In genomic region chr4:121951570-121952110, GRCh38 we compare ENCODE assay signal across 8 cellular contexts. TPM values are rescaled to one million over a fixed set of nuclear protein-coding genes. Genes with fewer than 3 reads are reported as not detected.
A peak's percentile ranks its signal among the peaks of the same experiment; 100 is the strongest.
DNase-seq lines count a peak whose midpoint lies in the region; ATAC-seq and TF ChIP-seq lines count a peak whose summit lies in the region.

TRPC3 (minus strand) TSS chr4:121952060; CDS start chr4:121951680, 380 bp downstream.

- peak within 1 kb of the TSS; percentile 2 to 70 for H3K27ac ChIP-seq in uterus

- H3K4me3 ChIP-seq in uterus = peak within 1 kb of the TSS; percentile 37 to 58

- H3K36me3 ChIP-seq in uterus = no peaks in the 10 kb centered on the region

- peaks cover 2% of the 10 kb centered on the region for H3K36me3 Mint-ChIP-seq in activated T-cell treated with anti-CD3 and anti-CD28 coated beads, Interleukin-2, amount 50 U/mL, for 24 hours (ENCODE audit: low read depth)
- no peaks in the 10 kb centered on the region for H3K36me3 Mint-ChIP-seq in neural crest cell (ENCODE audit: low read depth)

- H3K9me3 ChIP-seq in uterus = no peaks in the 10 kb centered on the region

- intact Hi-C loops in uterus (cut with DNase I; ENCODE audit: low total_unique reads) = no loop called here

- peaks cover 49% of the 10 kb centered on the region for H3K27me3 Mint-ChIP-seq in activated T-cell treated with anti-CD3 and anti-CD28 coated beads, Interleukin-2, amount 50 U/mL, for 24 hours
- peaks cover 72% of the 10 kb centered on the region for H3K27me3 Mint-ChIP-seq in neural crest cell (ENCODE audit: low read depth)

- TF ChIP-seq CTCF in neural crest cell (conservative IDR thresholded peaks at IDR 0.05) = no peak
- TF ChIP-seq CTCF in uterus (IDR thresholded peaks at IDR 0.05) = no peak

- peak within 1 kb of the TSS; percentile 83 for H3K4me3 Mint-ChIP-seq in activated T-cell treated with anti-CD3 and anti-CD28 coated beads, Interleukin-2, amount 50 U/mL, for 24 hours
- H3K4me3 Mint-ChIP-seq in neural crest cell = peak within 1 kb of the TSS; percentile 87

- no peaks in the 10 kb centered on the region for H3K27me3 ChIP-seq in uterus

- H3K4me1 Mint-ChIP-seq in activated T-cell treated with anti-CD3 and anti-CD28 coated beads, Interleukin-2, amount 50 U/mL, for 24 hours (ENCODE audit: low read depth) = peaks cover 11% of the 10 kb centered on the region
- H3K4me1 Mint-ChIP-seq in neural crest cell = peaks cover 13% of the 10 kb centered on the region

- peak; percentile 37 for ATAC-seq in GM21367 (IDR thresholded peaks at IDR 0.05; ENCODE audit: unreplicated experiment)

- no peaks in the 10 kb centered on the region for H3K9me3 Mint-ChIP-seq in activated T-cell treated with anti-CD3 and anti-CD28 coated beads, Interleukin-2, amount 50 U/mL, for 24 hours
- no peaks in the 10 kb centered on the region for H3K9me3 Mint-ChIP-seq in neural crest cell

- peak in 1 of 2 donors; percentile 0 for TF ChIP-seq POLR2A in uterus (IDR thresholded peaks at IDR 0.05)

- H3K4me1 ChIP-seq in uterus = peaks cover 0 to 4% of the 10 kb centered on the region in 2 donors

- H3K27ac Mint-ChIP-seq in activated T-cell treated with anti-CD3 and anti-CD28 coated beads, Interleukin-2, amount 50 U/mL, for 24 hours = no peak within 1 kb of the TSS
- H3K27ac Mint-ChIP-seq in neural crest cell (ENCODE audit: unreplicated experiment) = no peak within 1 kb of the TSS

- DNase-seq in CD1c-positive myeloid dendritic cell (ENCODE audit: extremely low spot score) = peak; percentile 34
- peak; percentile 14 for DNase-seq in LHCN-M2 (ENCODE audit: low read depth)
- peak; percentile 58 for DNase-seq in activated T-cell treated with anti-CD3 and anti-CD28 coated beads, Interleukin-2, amount 50 U/mL, for 24 hours
- peak; percentile 8 for DNase-seq in fibroblast of peridontal ligament (ENCODE audit: extremely low read depth)
- peak; percentile 20 for DNase-seq in neural crest cell (ENCODE audit: low read depth, low spot score)
- peak in 1 of 2 donors; percentile 25 for DNase-seq in uterus
- no peak for DNase-seq in AML-193 (lab: John Stamatoyannopoulos, UW)

RNA-seq across cellular contexts. Expression of gene TRPC3, which starts in this region (rescaled TPM):
- total RNA-seq in LHCN-M2 (2014; rRNA removed) (0.45 and 0.52 TPM in 2 replicates), neural crest cell (0.82 TPM in 2 replicates), uterus (1 to 10 TPM in 2 of 4 donors, under 1 TPM in 2; 0.59 to 8.2 (median 3.4) TPM)
- polyA plus RNA-seq in LHCN-M2 (2012) = 0.16 TPM

Comparison
In these comparisons a context has a peak if more than half of its experiments do, and no peak if none do; other contexts are left out.
1. Peak in DNase-seq in LHCN-M2; RNA of the gene not detected or under 1 TPM.
2. Peak in DNase-seq in neural crest cell; RNA of the gene not detected or under 1 TPM.
3. DNase-seq: peak in CD1c-positive myeloid dendritic cell (single experiment), activated T-cell treated with anti-CD3 and anti-CD28 coated beads, Interleukin-2, amount 50 U/mL, for 24 hours (single experiment) and fibroblast of peridontal ligament (single experiment); none in AML-193 (0 of 2).